In genomic region chr22:30992565-30992964, GRCh38 we compare ENCODE assay signal across 28 cellular contexts.
"Had no signal": no experiment of that assay in that cellular context is flagged by ENCODE, and none has a peak within 500 bp of the region (broad histone marks: within the 10 kb centered on the region; RNA-seq: fewer than 3 reads in every experiment).

No MANE protein-coding gene starts in this region.

- H3K4me3 ChIP-seq: gastroesophageal sphincter, heart left ventricle, hepatocyte, mucosa of descending colon, right lobe of liver had no signal

- H3K27ac ChIP-seq: epithelial cell of prostate, foreskin keratinocyte, gastroesophageal sphincter, heart left ventricle, hepatocyte, neutrophil, parathyroid adenoma, right lobe of liver had no signal

- H3K9me3 ChIP-seq: mucosa of descending colon, neutrophil, right lobe of liver had no signal

- H3K4me1 Mint-ChIP-seq: endodermal cell; mesothelial cell of epicardium; stimulated activated effector memory CD8-positive, alpha-beta T cell treated with anti-CD3 and anti-CD28 coated beads, Interleukin-12 subunit alpha, Interleukin-12 subunit beta, amount 100 ng/mL, for 72 hours had no signal

- H3K27me3 Mint-ChIP-seq: dendritic cell treated with granulocyte-macrophage colony-stimulating factor and Interleukin-4, amounts not matched to agents 40 ng/mL and 50 ng/mL, for 4 days; progenitor cell of endocrine pancreas; type B pancreatic cell had no signal

- H3K4me1 ChIP-seq: foreskin keratinocyte, gastroesophageal sphincter, right lobe of liver had no signal

- H3K4me2 ChIP-seq: hepatocyte had no signal

- H3K27me3 ChIP-seq: foreskin keratinocyte, gastroesophageal sphincter, heart left ventricle, hepatocyte, neutrophil, right lobe of liver had no signal

- H3K79me2 ChIP-seq: hepatocyte, parathyroid adenoma had no signal

- H3K9ac ChIP-seq: parathyroid adenoma had no signal

- H3K27ac Mint-ChIP-seq: endodermal cell; mesothelial cell of epicardium; naive B cell; natural killer cell treated with Interleukin-12 subunit alpha and Interleukin-12 subunit beta and Interleukin-15 and Interleukin-18, amount 100 ng/mL, for 72 hours; progenitor cell of endocrine pancreas; stimulated activated effector memory CD8-positive, alpha-beta T cell treated with anti-CD3 and anti-CD28 coated beads, Interleukin-12 subunit alpha, Interleukin-12 subunit beta, amount 100 ng/mL, for 72 hours; type B pancreatic cell had no signal

- H3K9me3 Mint-ChIP-seq: type B pancreatic cell had no signal

- DNase-seq: effector CD8-positive, alpha-beta T cell; endodermal cell; foreskin keratinocyte; heart left ventricle; kidney; mesenchymal stem cell; mucosa of descending colon; naive B cell; right lobe of liver; stimulated activated CD4-positive, alpha-beta T cell treated with anti-CD3 and anti-CD28 coated beads, Interleukin-2, amount 100 ng/mL, for 24 hours; stimulated activated CD4-positive, alpha-beta T cell treated with anti-CD3 and anti-CD28 coated beads, Interleukin-4, amount 100 ng/mL, for 24 hours; stimulated activated naive CD8-positive, alpha-beta T cell treated with anti-CD3 and anti-CD28 coated beads, Interleukin-15, Interleukin-2, amounts not matched to agents 100 U/mL and 50 U/mL, for 24 hours; substantia nigra had no signal

- H3K36me3 Mint-ChIP-seq: natural killer cell treated with Interleukin-12 subunit alpha and Interleukin-12 subunit beta and Interleukin-15 and Interleukin-18, amount 100 ng/mL, for 72 hours; stimulated activated effector memory CD8-positive, alpha-beta T cell treated with anti-CD3 and anti-CD28 coated beads, Interleukin-12 subunit alpha, Interleukin-12 subunit beta, amount 100 ng/mL, for 72 hours; type B pancreatic cell had no signal

- H3K4me3 Mint-ChIP-seq: dendritic cell treated with granulocyte-macrophage colony-stimulating factor and Interleukin-4, amounts not matched to agents 40 ng/mL and 50 ng/mL, for 4 days; endodermal cell; mesothelial cell of epicardium; naive B cell; natural killer cell treated with Interleukin-12 subunit alpha and Interleukin-12 subunit beta and Interleukin-15 and Interleukin-18, amount 100 ng/mL, for 72 hours; neural crest cell; stimulated activated effector memory CD8-positive, alpha-beta T cell treated with anti-CD3 and anti-CD28 coated beads, Interleukin-12 subunit alpha, Interleukin-12 subunit beta, amount 100 ng/mL, for 72 hours; type B pancreatic cell had no signal

- ATAC-seq: esophagus mucosa; foreskin keratinocyte; gastroesophageal sphincter; heart left ventricle; left lobe of liver; mucosa of descending colon; natural killer cell treated with Interleukin-12 subunit alpha and Interleukin-12 subunit beta and Interleukin-15 and Interleukin-18, amount 100 ng/mL, for 72 hours; right lobe of liver; stimulated activated effector memory CD8-positive, alpha-beta T cell treated with anti-CD3 and anti-CD28 coated beads, Interleukin-12 subunit alpha, Interleukin-12 subunit beta, amount 100 ng/mL, for 72 hours; stimulated activated naive CD8-positive, alpha-beta T cell treated with anti-CD3 and anti-CD28 coated beads, Interleukin-15, Interleukin-2, amounts not matched to agents 100 U/mL and 50 U/mL, for 24 hours had no signal

- H2AFZ ChIP-seq: hepatocyte, parathyroid adenoma had no signal

- FAIRE-seq: colon, kidney had no signal

- H3K36me3 ChIP-seq: gastroesophageal sphincter, heart left ventricle, neutrophil, right lobe of liver had no signal
